ENCODE assay signal across 8 cellular contexts in the genomic region with DNA sequence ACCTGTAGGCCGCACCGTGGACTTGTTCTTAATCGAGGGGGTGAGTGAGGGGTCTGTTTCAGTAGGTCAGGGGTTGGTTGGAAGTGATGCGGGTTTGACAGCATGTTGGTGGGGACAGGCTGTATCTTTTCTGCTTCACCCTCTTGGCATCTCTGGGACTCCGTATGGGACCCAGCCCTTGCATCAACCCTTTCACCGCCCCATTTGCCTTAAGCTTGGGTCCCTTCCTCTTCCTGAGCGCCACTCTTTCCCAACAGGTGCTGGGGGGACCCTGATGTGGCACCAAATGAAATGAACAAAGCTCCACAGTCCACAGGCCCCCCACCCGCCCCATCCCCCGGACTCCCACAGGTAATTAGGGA. TPM values are rescaled to one million over a fixed set of nuclear protein-coding genes. Genes with fewer than 3 reads are reported as not detected.
DNase-seq lines count a peak whose midpoint lies in the region; ATAC-seq, FAIRE-seq and TF ChIP-seq lines count a peak whose summit lies in the region.

No MANE protein-coding gene starts in this region.

- H2AFZ ChIP-seq in keratinocyte (ENCODE audit: control insufficient read depth, low read length), result no peak overlapping the region

- no peak for FAIRE-seq in keratinocyte (lab: Jason Lieb, UNC)

- H3K27me3 ChIP-seq in keratinocyte (ENCODE audit: control insufficient read depth, extremely low read depth, insufficient read depth, low read length) (no peaks in the 10 kb centered on the region), thoracic aorta (replicated peaks; ENCODE audit: insufficient read depth) (no peaks in the 10 kb centered on the region)

- H3K79me2 ChIP-seq in keratinocyte (ENCODE audit: control insufficient read depth, insufficient read depth, low read length), result peaks cover 52% of the 10 kb centered on the region

- in situ Hi-C loops in G401 (cut with HindIII; ENCODE audit: low sequenced_read_pairs), result no loop called here

- peaks cover 35% of the 10 kb centered on the region for H3K4me1 ChIP-seq in keratinocyte (ENCODE audit: control insufficient read depth, extremely low read depth, insufficient read depth, low read length)
- H3K4me1 ChIP-seq in thoracic aorta (ENCODE audit: control insufficient read depth in 1 of 2, low read depth in 2 of 2), result peaks cover 46 to 50% of the 10 kb centered on the region in 2 donors

- peaks cover 27% of the 10 kb centered on the region for H3K4me1 Mint-ChIP-seq in activated T-helper 17 cell treated with anti-CD3 and anti-CD28 coated beads, Interleukin-2, amount 50 U/mL, for 72 hours

- H3K27ac ChIP-seq in keratinocyte (ENCODE audit: control insufficient read depth, insufficient read depth, low read length) (peak overlapping the region; percentile 83), thoracic aorta (peak overlapping the region; percentile 97 to 100)

- H4K20me1 ChIP-seq in keratinocyte (ENCODE audit: control insufficient read depth, extremely low read depth, insufficient read depth, low read length), result peaks cover 39% of the 10 kb centered on the region

- H3K9me3 Mint-ChIP-seq in activated T-helper 17 cell treated with anti-CD3 and anti-CD28 coated beads, Interleukin-2, amount 50 U/mL, for 72 hours, result no peaks in the 10 kb centered on the region

- peak overlapping the region; percentile 77 for H3K9ac ChIP-seq in keratinocyte (ENCODE audit: control insufficient read depth, extremely low read depth, insufficient read depth, low read length)

- H3K36me3 Mint-ChIP-seq in activated T-helper 17 cell treated with anti-CD3 and anti-CD28 coated beads, Interleukin-2, amount 50 U/mL, for 72 hours (ENCODE audit: low read depth), result peaks cover 57% of the 10 kb centered on the region

- H3K27me3 Mint-ChIP-seq in activated T-helper 17 cell treated with anti-CD3 and anti-CD28 coated beads, Interleukin-2, amount 50 U/mL, for 72 hours, result no peaks in the 10 kb centered on the region

- TF ChIP-seq CTCF in keratinocyte (optimal IDR thresholded peaks at IDR 0.05 in 1 of 3, IDR thresholded peaks at IDR 0.05 in 1 of 3, conservative IDR thresholded peaks at IDR 0.05 in 1 of 3; ENCODE audit: extremely low read depth in 1 of 3, insufficient read depth in 2 of 3, low read length in 3 of 3) (no peak), thoracic aorta (IDR thresholded peaks at IDR 0.05) (no peak)

- H3K4me2 ChIP-seq in keratinocyte (ENCODE audit: control insufficient read depth, extremely low read depth, insufficient read depth, low read depth, low read length), result peak overlapping the region; percentile 97

- H3K36me3 ChIP-seq in keratinocyte (ENCODE audit: control insufficient read depth in 2 of 2, extremely low read depth in 1 of 2, insufficient read depth in 2 of 2, low read length in 2 of 2) (peaks cover 7 to 28% of the 10 kb centered on the region in 2 experiments), thoracic aorta (peaks cover under 1% of the 10 kb centered on the region)

- H3K27ac Mint-ChIP-seq in activated T-helper 17 cell treated with anti-CD3 and anti-CD28 coated beads, Interleukin-2, amount 50 U/mL, for 72 hours, result peak overlapping the region; percentile 85

- H3K9me1 ChIP-seq in keratinocyte (ENCODE audit: control insufficient read depth, extremely low read depth, insufficient read depth, low read length), result no peaks in the 10 kb centered on the region

- ATAC-seq in HG02852 (IDR thresholded peaks at IDR 0.05; ENCODE audit: unreplicated experiment) (peak; percentile 2), thoracic aorta (ENCODE audit: insufficient number of reproducible peaks, low FRiP score, low read depth) (no peak), GM21367 (IDR thresholded peaks at IDR 0.05; ENCODE audit: unreplicated experiment) (no peak)
- no peak for ATAC-seq in activated T-helper 17 cell treated with anti-CD3 and anti-CD28 coated beads, Interleukin-2, amount 50 U/mL, for 72 hours (replicated peaks)

- DNase-seq in G401 (ENCODE audit: low spot score) (peak; percentile 12), keratinocyte (ENCODE audit: low read depth, low spot score) (no peak), thoracic aorta (ENCODE audit: low spot score) (no peak), HEK293T (ENCODE audit: extremely low spot score) (no peak), globus pallidus (ENCODE audit: low spot score) (no peak)

- H3K9me3 ChIP-seq in keratinocyte (ENCODE audit: control insufficient read depth, low read depth, low read length) (no peaks in the 10 kb centered on the region), thoracic aorta (no peaks in the 10 kb centered on the region)

- H3K4me3 ChIP-seq in keratinocyte (ENCODE audit: control insufficient read depth in 2 of 3, extremely low read depth in 1 of 3, insufficient read depth in 2 of 3, low read depth in 1 of 3, low read length in 3 of 3), result peak overlapping the region; percentile 73 to 90 (median 87)
- peak overlapping the region; percentile 99 for H3K4me3 ChIP-seq in thoracic aorta

- dilution Hi-C loops in keratinocyte (cut with MboI; ENCODE audit: extremely low pct_ligation_motif_present, low sequenced_read_pairs), result no loop called here

- CTCF ChIA-PET in HEK293T (lab: Yijun Ruan, JAX), result interaction anchor here (0.7 kb wide), 1 partner anchor 480 kb away, joined by 3 read pairs; no protein-coding TSS in a partner anchor

- POLR2A ChIA-PET in HEK293T (lab: Yijun Ruan, JAX), result interaction anchor here (0.8 kb wide), 1 partner anchor 16 kb away, joined by 3 read pairs; no protein-coding TSS in a partner anchor

- peak overlapping the region; percentile 80 for H3K4me3 Mint-ChIP-seq in activated T-helper 17 cell treated with anti-CD3 and anti-CD28 coated beads, Interleukin-2, amount 50 U/mL, for 72 hours

TF ChIP-seq in HEK293T, 16 proteins besides CTCF, POLR2A, EP300 and RAD21 (continues in another document):
- TF ChIP-seq HDGF (IDR thresholded peaks at IDR 0.05; ENCODE audit: borderline replicate concordance), result no peak

RNA-seq across cellular contexts. Expression of a gene that starts 1.1 kb away (rescaled TPM):
- 295 and 341 TPM in 2 replicates for total RNA-seq in G401 (2014; rRNA removed; shearing (Covaris generic))
- 100 to 1,000 TPM; 242 to 551 TPM for total RNA-seq in activated T-helper 17 cell treated with anti-CD3 and anti-CD28 coated beads, Interleukin-2, amount 50 U/mL, for 72 hours
- 217 to 467 TPM (median 225 TPM) in 3 replicates for polyA plus RNA-seq in keratinocyte
- 314 TPM for polyA plus RNA-seq in keratinocyte (2011; ENCODE audit: low read depth)
- 204 and 208 TPM in 2 replicates for polyA plus RNA-seq in keratinocyte (2011; cell fraction: cytosol; rRNA removed)
- polyA plus RNA-seq in keratinocyte (2011; cell fraction: nucleus; rRNA removed), result 810 and 873 TPM in 2 replicates
- 202 and 422 TPM in 2 replicates for polyA plus RNA-seq in keratinocyte (2012; ENCODE audit: low replicate concordance)
- polyA minus RNA-seq in keratinocyte, result 332 to 1,056 TPM (median 349 TPM) in 3 replicates
- 249 TPM for polyA minus RNA-seq in keratinocyte (2011; cell fraction: cytosol; rRNA and poly(A)+ RNA removed)
- 371 and 479 TPM in 2 replicates for polyA minus RNA-seq in keratinocyte (2011; cell fraction: nucleus; rRNA and poly(A)+ RNA removed)
- total RNA-seq in thoracic aorta, result 100 to 1,000 TPM; 254 to 334 TPM

RNA-seq across cellular contexts. Expression of a gene that starts 16.4 kb away (rescaled TPM):
- total RNA-seq in G401 (2014; rRNA removed; shearing (Covaris generic)), result 629 and 907 TPM in 2 replicates
- total RNA-seq in activated T-helper 17 cell treated with anti-CD3 and anti-CD28 coated beads, Interleukin-2, amount 50 U/mL, for 72 hours, result 100 to 1,000 TPM; 143 to 311 TPM
- polyA plus RNA-seq in keratinocyte, result 515 to 703 TPM (median 593 TPM) in 3 replicates
- polyA plus RNA-seq in keratinocyte (2011; ENCODE audit: low read depth), result 154 TPM
- polyA plus RNA-seq in keratinocyte (2011; cell fraction: cytosol; rRNA removed), result 434 and 454 TPM in 2 replicates
- 579 and 645 TPM in 2 replicates for polyA plus RNA-seq in keratinocyte (2011; cell fraction: nucleus; rRNA removed)
- 234 and 667 TPM in 2 replicates for polyA plus RNA-seq in keratinocyte (2012; ENCODE audit: low replicate concordance)
- 941 to 972 TPM (median 950 TPM) in 3 replicates for polyA minus RNA-seq in keratinocyte
- polyA minus RNA-seq in keratinocyte (2011; cell fraction: cytosol; rRNA and poly(A)+ RNA removed), result 751 TPM
- 397 and 557 TPM in 2 replicates for polyA minus RNA-seq in keratinocyte (2011; cell fraction: nucleus; rRNA and poly(A)+ RNA removed)
- total RNA-seq in thoracic aorta, result 100 to 1,000 TPM; 160 to 213 TPM

RNA-seq across cellular contexts. Expression of a gene that starts 21.9 kb away (rescaled TPM):
- total RNA-seq in G401 (2014; rRNA removed; shearing (Covaris generic)), result 20.7 and 31.2 TPM in 2 replicates
- total RNA-seq in activated T-helper 17 cell treated with anti-CD3 and anti-CD28 coated beads, Interleukin-2, amount 50 U/mL, for 72 hours, result 1 to 10 TPM; 2.5 to 6.7 TPM
- 10.8 to 17.4 TPM (median 12.1 TPM) in 3 replicates for polyA plus RNA-seq in keratinocyte
- 8.9 TPM for polyA plus RNA-seq in keratinocyte (2011; ENCODE audit: low read depth)
- polyA plus RNA-seq in keratinocyte (2011; cell fraction: cytosol; rRNA removed), result 5.6 and 17.2 TPM in 2 replicates
- polyA plus RNA-seq in keratinocyte (2011; cell fraction: nucleus; rRNA removed), result 16.2 and 17.3 TPM in 2 replicates
- 8.7 and 23.6 TPM in 2 replicates for polyA plus RNA-seq in keratinocyte (2012; ENCODE audit: low replicate concordance)
- polyA minus RNA-seq in keratinocyte, result 7.2 to 17.9 TPM (median 7.8 TPM) in 3 replicates
- 16.1 TPM for polyA minus RNA-seq in keratinocyte (2011; cell fraction: cytosol; rRNA and poly(A)+ RNA removed)
- polyA minus RNA-seq in keratinocyte (2011; cell fraction: nucleus; rRNA and poly(A)+ RNA removed), result 8.5 and 9.5 TPM in 2 replicates
- total RNA-seq in thoracic aorta, result 10 to 100 TPM; 55.4 to 91.8 TPM

RNA-seq across cellular contexts. Expression of a gene that starts 39.7 kb away (rescaled TPM):
- not detected in 2 replicates for total RNA-seq in G401 (2014; rRNA removed; shearing (Covaris generic))
- not detected for total RNA-seq in activated T-helper 17 cell treated with anti-CD3 and anti-CD28 coated beads, Interleukin-2, amount 50 U/mL, for 72 hours
- not detected in 3 replicates for polyA plus RNA-seq in keratinocyte
- polyA plus RNA-seq in keratinocyte (2011; ENCODE audit: low read depth), result not detected
- polyA plus RNA-seq in keratinocyte (2011; cell fraction: cytosol; rRNA removed), result not detected in 2 replicates
- not detected in 2 replicates for polyA plus RNA-seq in keratinocyte (2011; cell fraction: nucleus; rRNA removed)
- not detected in 2 replicates for polyA plus RNA-seq in keratinocyte (2012; ENCODE audit: low replicate concordance)
- not detected in 3 replicates for polyA minus RNA-seq in keratinocyte
- polyA minus RNA-seq in keratinocyte (2011; cell fraction: cytosol; rRNA and poly(A)+ RNA removed), result not detected
- not detected in 2 replicates for polyA minus RNA-seq in keratinocyte (2011; cell fraction: nucleus; rRNA and poly(A)+ RNA removed)
- total RNA-seq in thoracic aorta, result not detected

RNA-seq across cellular contexts. Expression of a gene that starts 45.9 kb away (rescaled TPM):
- 6.7 and 10.7 TPM in 2 replicates for total RNA-seq in G401 (2014; rRNA removed; shearing (Covaris generic))
- total RNA-seq in activated T-helper 17 cell treated with anti-CD3 and anti-CD28 coated beads, Interleukin-2, amount 50 U/mL, for 72 hours, result 10 to 100 TPM in 1 of 2 donors, 1 to 10 TPM in 1; 9.5 to 13.7 TPM
- 3.1 to 3.3 TPM (median 3.2 TPM) in 3 replicates for polyA plus RNA-seq in keratinocyte
- 2.0 TPM for polyA plus RNA-seq in keratinocyte (2011; ENCODE audit: low read depth)
- 1.2 and 1.7 TPM in 2 replicates for polyA plus RNA-seq in keratinocyte (2011; cell fraction: cytosol; rRNA removed)
- polyA plus RNA-seq in keratinocyte (2011; cell fraction: nucleus; rRNA removed), result 9.8 and 12.7 TPM in 2 replicates
- 1.7 and 2.6 TPM in 2 replicates for polyA plus RNA-seq in keratinocyte (2012; ENCODE audit: low replicate concordance)
- polyA minus RNA-seq in keratinocyte, result 4.9 to 11.4 TPM (median 5.6 TPM) in 3 replicates
- polyA minus RNA-seq in keratinocyte (2011; cell fraction: cytosol; rRNA and poly(A)+ RNA removed), result 15.9 TPM
- polyA minus RNA-seq in keratinocyte (2011; cell fraction: nucleus; rRNA and poly(A)+ RNA removed), result 4.9 and 10.5 TPM in 2 replicates
- 1 to 10 TPM; 4.3 to 8.0 TPM for total RNA-seq in thoracic aorta
